ENCODE assay signal across 1 cellular context in genomic region chr17:29717817-29718216, GRCh38.
A peak's percentile ranks its signal among the peaks of the same experiment; 100 is the strongest.
TF ChIP-seq lines count a peak whose summit lies in the region.

No MANE protein-coding gene starts in this region.

TF ChIP-seq in HEK293, 187 proteins besides CTCF, POLR2A, EP300 and RAD21 (continued from another document):
- TF ChIP-seq ZNF362 (tag by site-specific recombination; IDR thresholded peaks at IDR 0.05) (no peak), ZNF266 (tag by site-specific recombination; IDR thresholded peaks at IDR 0.05; ENCODE audit: low read depth) (no peak), PRDM6 (tag by site-specific recombination; IDR thresholded peaks at IDR 0.05) (peak; percentile 66), ZNF221 (tag by site-specific recombination; IDR thresholded peaks at IDR 0.05; ENCODE audit: borderline replicate concordance) (no peak)
